Comparison of ENCODE assay signal across 2 cellular contexts in the genomic region with DNA sequence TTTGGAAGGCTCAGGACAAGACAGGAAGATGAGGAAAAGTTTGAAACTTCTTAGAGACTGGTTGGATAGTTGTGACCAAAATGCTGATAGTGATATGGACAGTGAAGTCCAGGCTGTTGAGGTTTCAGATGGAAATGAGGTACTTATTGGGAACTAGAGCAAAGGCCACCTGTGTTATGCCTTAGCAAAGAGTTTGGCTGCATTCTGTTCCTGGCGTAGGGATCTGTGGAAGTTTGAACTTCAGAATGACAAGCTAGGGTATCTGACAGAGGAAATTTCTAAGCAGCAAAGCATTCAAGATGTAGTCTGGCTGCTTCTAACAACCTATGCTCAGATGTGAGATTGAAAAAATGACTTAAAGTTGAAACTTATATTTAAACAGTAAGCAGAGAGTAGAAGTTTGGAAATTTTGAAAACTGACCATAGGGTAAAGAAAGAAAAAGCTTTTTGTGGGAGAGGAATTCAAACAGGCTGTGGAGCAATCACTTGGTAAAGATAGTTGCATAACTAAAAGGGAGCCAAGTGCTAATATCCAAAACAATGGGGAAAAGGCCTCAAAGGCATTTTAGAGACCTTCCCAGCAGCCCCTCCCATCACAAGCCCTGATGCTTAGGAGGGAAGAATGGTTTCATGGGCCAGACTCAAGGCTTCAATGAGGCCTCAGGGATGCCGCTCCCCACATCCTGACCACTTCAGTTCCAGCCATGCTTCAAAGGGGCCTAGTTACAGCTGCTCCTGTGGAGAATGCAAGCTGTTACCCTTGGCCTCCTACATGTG.
A peak's percentile ranks its signal among the peaks of the same experiment; 100 is the strongest.
TF ChIP-seq lines count a peak whose summit lies in the region.

No MANE protein-coding gene starts in this region.

TF ChIP-seq in GM23338, 12 proteins besides CTCF, POLR2A, EP300 and RAD21 (continued from another document):
- TF ChIP-seq, protein P1, sequence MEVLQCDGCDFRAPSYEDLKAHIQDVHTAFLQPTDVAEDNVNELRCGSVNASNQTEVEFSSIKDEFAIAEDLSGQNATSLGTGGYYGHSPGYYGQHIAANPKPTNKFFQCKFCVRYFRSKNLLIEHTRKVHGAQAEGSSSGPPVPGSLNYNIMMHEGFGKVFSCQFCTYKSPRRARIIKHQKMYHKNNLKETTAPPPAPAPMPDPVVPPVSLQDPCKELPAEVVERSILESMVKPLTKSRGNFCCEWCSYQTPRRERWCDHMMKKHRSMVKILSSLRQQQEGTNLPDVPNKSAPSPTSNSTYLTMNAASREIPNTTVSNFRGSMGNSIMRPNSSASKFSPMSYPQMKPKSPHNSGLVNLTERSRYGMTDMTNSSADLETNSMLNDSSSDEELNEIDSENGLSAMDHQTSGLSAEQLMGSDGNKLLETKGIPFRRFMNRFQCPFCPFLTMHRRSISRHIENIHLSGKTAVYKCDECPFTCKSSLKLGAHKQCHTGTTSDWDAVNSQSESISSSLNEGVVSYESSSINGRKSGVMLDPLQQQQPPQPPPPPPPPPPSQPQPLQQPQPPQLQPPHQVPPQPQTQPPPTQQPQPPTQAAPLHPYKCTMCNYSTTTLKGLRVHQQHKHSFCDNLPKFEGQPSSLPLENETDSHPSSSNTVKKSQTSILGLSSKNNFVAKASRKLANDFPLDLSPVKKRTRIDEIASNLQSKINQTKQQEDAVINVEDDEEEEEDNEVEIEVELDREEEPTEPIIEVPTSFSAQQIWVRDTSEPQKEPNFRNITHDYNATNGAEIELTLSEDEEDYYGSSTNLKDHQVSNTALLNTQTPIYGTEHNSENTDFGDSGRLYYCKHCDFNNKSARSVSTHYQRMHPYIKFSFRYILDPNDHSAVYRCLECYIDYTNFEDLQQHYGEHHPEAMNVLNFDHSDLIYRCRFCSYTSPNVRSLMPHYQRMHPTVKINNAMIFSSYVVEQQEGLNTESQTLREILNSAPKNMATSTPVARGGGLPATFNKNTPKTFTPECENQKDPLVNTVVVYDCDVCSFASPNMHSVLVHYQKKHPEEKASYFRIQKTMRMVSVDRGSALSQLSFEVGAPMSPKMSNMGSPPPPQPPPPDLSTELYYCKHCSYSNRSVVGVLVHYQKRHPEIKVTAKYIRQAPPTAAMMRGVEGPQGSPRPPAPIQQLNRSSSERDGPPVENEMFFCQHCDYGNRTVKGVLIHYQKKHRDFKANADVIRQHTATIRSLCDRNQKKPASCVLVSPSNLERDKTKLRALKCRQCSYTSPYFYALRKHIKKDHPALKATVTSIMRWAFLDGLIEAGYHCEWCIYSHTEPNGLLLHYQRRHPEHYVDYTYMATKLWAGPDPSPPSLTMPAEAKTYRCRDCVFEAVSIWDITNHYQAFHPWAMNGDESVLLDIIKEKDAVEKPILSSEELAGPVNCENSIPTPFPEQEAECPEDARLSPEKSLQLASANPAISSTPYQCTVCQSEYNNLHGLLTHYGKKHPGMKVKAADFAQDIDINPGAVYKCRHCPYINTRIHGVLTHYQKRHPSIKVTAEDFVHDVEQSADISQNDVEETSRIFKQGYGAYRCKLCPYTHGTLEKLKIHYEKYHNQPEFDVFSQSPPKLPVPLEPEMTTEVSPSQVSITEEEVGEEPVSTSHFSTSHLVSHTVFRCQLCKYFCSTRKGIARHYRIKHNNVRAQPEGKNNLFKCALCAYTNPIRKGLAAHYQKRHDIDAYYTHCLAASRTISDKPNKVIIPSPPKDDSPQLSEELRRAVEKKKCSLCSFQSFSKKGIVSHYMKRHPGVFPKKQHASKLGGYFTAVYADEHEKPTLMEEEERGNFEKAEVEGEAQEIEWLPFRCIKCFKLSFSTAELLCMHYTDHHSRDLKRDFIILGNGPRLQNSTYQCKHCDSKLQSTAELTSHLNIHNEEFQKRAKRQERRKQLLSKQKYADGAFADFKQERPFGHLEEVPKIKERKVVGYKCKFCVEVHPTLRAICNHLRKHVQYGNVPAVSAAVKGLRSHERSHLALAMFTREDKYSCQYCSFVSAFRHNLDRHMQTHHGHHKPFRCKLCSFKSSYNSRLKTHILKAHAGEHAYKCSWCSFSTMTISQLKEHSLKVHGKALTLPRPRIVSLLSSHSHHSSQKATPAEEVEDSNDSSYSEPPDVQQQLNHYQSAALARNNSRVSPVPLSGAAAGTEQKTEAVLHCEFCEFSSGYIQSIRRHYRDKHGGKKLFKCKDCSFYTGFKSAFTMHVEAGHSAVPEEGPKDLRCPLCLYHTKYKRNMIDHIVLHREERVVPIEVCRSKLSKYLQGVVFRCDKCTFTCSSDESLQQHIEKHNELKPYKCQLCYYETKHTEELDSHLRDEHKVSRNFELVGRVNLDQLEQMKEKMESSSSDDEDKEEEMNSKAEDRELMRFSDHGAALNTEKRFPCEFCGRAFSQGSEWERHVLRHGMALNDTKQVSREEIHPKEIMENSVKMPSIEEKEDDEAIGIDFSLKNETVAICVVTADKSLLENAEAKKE (CRISPR knock-in tag; IDR thresholded peaks at IDR 0.05), result peak; percentile 31; the same call in 1 of the 2 replicates

TF ChIP-seq in WTC11, 78 proteins besides CTCF, POLR2A, EP300 and RAD21 (continued from another document):
- TF ChIP-seq, protein P2, sequence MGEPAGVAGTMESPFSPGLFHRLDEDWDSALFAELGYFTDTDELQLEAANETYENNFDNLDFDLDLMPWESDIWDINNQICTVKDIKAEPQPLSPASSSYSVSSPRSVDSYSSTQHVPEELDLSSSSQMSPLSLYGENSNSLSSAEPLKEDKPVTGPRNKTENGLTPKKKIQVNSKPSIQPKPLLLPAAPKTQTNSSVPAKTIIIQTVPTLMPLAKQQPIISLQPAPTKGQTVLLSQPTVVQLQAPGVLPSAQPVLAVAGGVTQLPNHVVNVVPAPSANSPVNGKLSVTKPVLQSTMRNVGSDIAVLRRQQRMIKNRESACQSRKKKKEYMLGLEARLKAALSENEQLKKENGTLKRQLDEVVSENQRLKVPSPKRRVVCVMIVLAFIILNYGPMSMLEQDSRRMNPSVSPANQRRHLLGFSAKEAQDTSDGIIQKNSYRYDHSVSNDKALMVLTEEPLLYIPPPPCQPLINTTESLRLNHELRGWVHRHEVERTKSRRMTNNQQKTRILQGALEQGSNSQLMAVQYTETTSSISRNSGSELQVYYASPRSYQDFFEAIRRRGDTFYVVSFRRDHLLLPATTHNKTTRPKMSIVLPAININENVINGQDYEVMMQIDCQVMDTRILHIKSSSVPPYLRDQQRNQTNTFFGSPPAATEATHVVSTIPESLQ (CRISPR knock-in tag; IDR thresholded peaks at IDR 0.05), result no peak
